ENCODE assay signal across 18 cellular contexts in the genomic region with DNA sequence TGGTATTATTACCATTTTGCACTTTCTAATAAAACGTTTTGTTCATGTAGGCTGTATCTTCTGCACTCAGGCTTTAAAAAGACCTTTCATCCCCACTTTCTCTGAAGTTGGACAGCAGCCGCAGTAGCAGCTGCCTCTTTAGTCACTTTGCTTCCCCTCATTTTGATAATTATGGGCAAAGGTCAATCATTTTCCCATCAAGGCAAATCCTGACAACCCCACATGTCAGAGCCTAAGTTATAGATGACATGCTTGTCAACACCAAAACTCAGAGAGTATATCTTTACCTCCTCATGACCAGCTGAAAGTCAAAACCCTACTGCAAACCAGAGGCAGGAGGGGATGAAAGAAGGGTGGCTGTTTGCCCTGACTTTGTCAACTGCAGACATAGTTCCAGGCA.
DNase-seq lines count a peak whose midpoint lies in the region; ATAC-seq and TF ChIP-seq lines count a peak whose summit lies in the region.
"Had no signal": no experiment of that assay in that cellular context is flagged by ENCODE, and none has a peak within 500 bp of the region (broad histone marks: within the 10 kb centered on the region; RNA-seq: fewer than 3 reads in every experiment).

No MANE protein-coding gene starts in this region.

- peak overlapping the region; percentile 38; the same call in 1 of the 2 replicates for H3K27ac ChIP-seq in WERI-Rb-1
- H3K27ac ChIP-seq: BLaER1 treated with 17β-estradiol and CSF1 and Interleukin-3, amounts not matched to agents 10 nM and 100 nM; GM23248 had no signal

- no peaks in the 10 kb centered on the region for H3K27me3 Mint-ChIP-seq in activated T-cell treated with anti-CD3 and anti-CD28 coated beads, Interleukin-2, amount 50 U/mL, for 72 hours (ENCODE audit: low read depth)
- H3K27me3 Mint-ChIP-seq: IgD-negative memory B cell had no signal

- no peak overlapping the region for H3K4me3 Mint-ChIP-seq in activated T-cell treated with anti-CD3 and anti-CD28 coated beads, Interleukin-2, amount 50 U/mL, for 72 hours
- H3K4me3 Mint-ChIP-seq: CD8-positive, alpha-beta T cell; IgD-negative memory B cell had no signal

- DNase-seq in NCI-H748 (lab: John Stamatoyannopoulos, UW; ENCODE audit: unreplicated experiment): peak; percentile 3
- DNase-seq in NCI-H748 treated with DMSO at 0.1 percent for 48 hours (lab: John Stamatoyannopoulos, UW): no peak
- peak; percentile 41 for DNase-seq in BE2C
- DNase-seq in HEK293T (ENCODE audit: extremely low spot score): no peak
- no peak for DNase-seq in WERI-Rb-1
- no peak for DNase-seq in activated T-cell treated with anti-CD3 and anti-CD28 coated beads, Interleukin-2, amount 50 U/mL, for 72 hours
- no peak for DNase-seq in NCI-H2107 (lab: John Stamatoyannopoulos, UW)
- DNase-seq: 8988T; Calu3; CD8-positive, alpha-beta T cell; DMS79 treated with DMSO at 0.1 percent for 48 hours; GF-D8; GM23248; HCEC 1CT had no signal

- TF ChIP-seq CTCF in BE2C (IDR thresholded peaks at IDR 0.05; ENCODE audit: low read depth, low read length): no peak
- TF ChIP-seq CTCF in WERI-Rb-1 (IDR thresholded peaks at IDR 0.05; ENCODE audit: low read depth, low read length): no peak

- H3K4me1 ChIP-seq in BE2C: peaks cover 39% of the 10 kb centered on the region
- H3K4me1 ChIP-seq: BLaER1 treated with 17β-estradiol and CSF1 and Interleukin-3, amounts not matched to agents 10 nM and 100 nM had no signal

- H3K4me3 ChIP-seq in BE2C (ENCODE audit: low read depth, low read length): no peak overlapping the region
- H3K4me3 ChIP-seq in WERI-Rb-1 (ENCODE audit: low read depth, low read length): no peak overlapping the region
- H3K4me3 ChIP-seq: BLaER1 treated with 17β-estradiol and CSF1 and Interleukin-3, amounts not matched to agents 10 nM and 100 nM; GM23248 had no signal

- POLR2A ChIA-PET in HEK293T (lab: Yijun Ruan, JAX): no interaction called here

- H3K9me3 Mint-ChIP-seq in activated T-cell treated with anti-CD3 and anti-CD28 coated beads, Interleukin-2, amount 50 U/mL, for 72 hours: peaks cover 6% of the 10 kb centered on the region in 2 donors

- no peaks in the 10 kb centered on the region for H3K9me3 ChIP-seq in BE2C
- no peaks in the 10 kb centered on the region for H3K9me3 ChIP-seq in WERI-Rb-1 (ENCODE audit: severe bottlenecking)
- H3K9me3 ChIP-seq: BLaER1 treated with 17β-estradiol and CSF1 and Interleukin-3, amounts not matched to agents 10 nM and 100 nM had no signal

- CTCF ChIA-PET in HEK293T (lab: Yijun Ruan, JAX): no interaction called here

- H3K27ac Mint-ChIP-seq in activated T-cell treated with anti-CD3 and anti-CD28 coated beads, Interleukin-2, amount 50 U/mL, for 72 hours: no peak overlapping the region
- H3K27ac Mint-ChIP-seq: CD8-positive, alpha-beta T cell; IgD-negative memory B cell had no signal

- no peaks in the 10 kb centered on the region for H3K27me3 ChIP-seq in BE2C
- H3K27me3 ChIP-seq in WERI-Rb-1 (ENCODE audit: insufficient read depth, low read depth, severe bottlenecking): no peaks in the 10 kb centered on the region
- H3K27me3 ChIP-seq: BLaER1 treated with 17β-estradiol and CSF1 and Interleukin-3, amounts not matched to agents 10 nM and 100 nM had no signal

- no peaks in the 10 kb centered on the region for H3K36me3 Mint-ChIP-seq in activated T-cell treated with anti-CD3 and anti-CD28 coated beads, Interleukin-2, amount 50 U/mL, for 72 hours (ENCODE audit: insufficient read depth in 2 of 2)
- H3K36me3 Mint-ChIP-seq: CD8-positive, alpha-beta T cell; IgD-negative memory B cell had no signal

- H3K4me1 Mint-ChIP-seq in activated T-cell treated with anti-CD3 and anti-CD28 coated beads, Interleukin-2, amount 50 U/mL, for 72 hours (ENCODE audit: low read depth): no peaks in the 10 kb centered on the region
- H3K4me1 Mint-ChIP-seq: IgD-negative memory B cell had no signal

- H3K36me3 ChIP-seq in BE2C: no peaks in the 10 kb centered on the region
- no peaks in the 10 kb centered on the region for H3K36me3 ChIP-seq in WERI-Rb-1
- H3K36me3 ChIP-seq: BLaER1 treated with 17β-estradiol and CSF1 and Interleukin-3, amounts not matched to agents 10 nM and 100 nM had no signal

- ATAC-seq in activated T-cell treated with anti-CD3 and anti-CD28 coated beads, Interleukin-2, amount 50 U/mL, for 72 hours (replicated peaks in 1 of 2): no peak
- no peak for ATAC-seq in HG02938 (IDR thresholded peaks at IDR 0.05; ENCODE audit: unreplicated experiment)
- ATAC-seq: CD8-positive, alpha-beta T cell; HepG2 had no signal

TF ChIP-seq in HEK293T, 16 proteins besides CTCF, POLR2A, EP300 and RAD21:
- peak; percentile 57; the same call in 1 of the 2 replicates for TF ChIP-seq PKNOX1 (IDR thresholded peaks at IDR 0.05)
- no peak for TF ChIP-seq CTBP1 (IDR thresholded peaks at IDR 0.05; ENCODE audit: borderline replicate concordance)

Comparison
In these comparisons a context has a peak if more than half of its experiments do, and no peak if none do; other contexts are left out.
1. DNase-seq: peak in NCI-H748 (single experiment) and BE2C (single experiment); none in NCI-H748 treated with DMSO at 0.1 percent for 48 hours (single experiment), HEK293T (single experiment), WERI-Rb-1 (single experiment), activated T-cell treated with anti-CD3 and anti-CD28 coated beads, Interleukin-2, amount 50 U/mL, for 72 hours (0 of 2) and NCI-H2107 (single experiment).